In genomic region chr14:94378527-94379290, GRCh38 we compare ENCODE assay signal across 22 cellular contexts. TPM values are rescaled to one million over a fixed set of nuclear protein-coding genes. Genes with fewer than 3 reads are reported as not detected.
DNase-seq lines count a peak whose midpoint lies in the region; ATAC-seq and TF ChIP-seq lines count a peak whose summit lies in the region.
"Had no signal": no experiment of that assay in that cellular context is flagged by ENCODE, and none has a peak within 500 bp of the region (broad histone marks: within the 10 kb centered on the region; RNA-seq: fewer than 3 reads in every experiment).

No MANE protein-coding gene starts in this region.

- intact Hi-C loops in lower lobe of right lung (cut with DNase I) = no loop called here

- TF ChIP-seq CTCF in coronary artery (IDR thresholded peaks at IDR 0.05) (no peak), lower lobe of right lung (IDR thresholded peaks at IDR 0.05) (no peak)

- peaks cover 26% of the 10 kb centered on the region for H3K4me1 Mint-ChIP-seq in stimulated activated naive CD8-positive, alpha-beta T cell treated with anti-CD3 and anti-CD28 coated beads, Interleukin-15, amount 100 ng/mL, for 72 hours
- H3K4me1 Mint-ChIP-seq: IgD-negative memory B cell had no signal

- H3K27me3 Mint-ChIP-seq in stimulated activated naive CD8-positive, alpha-beta T cell treated with anti-CD3 and anti-CD28 coated beads, Interleukin-15, amount 100 ng/mL, for 72 hours = peaks cover 36% of the 10 kb centered on the region

- H3K27ac ChIP-seq in coronary artery (no peak overlapping the region), lower lobe of right lung (no peak overlapping the region)
- H3K27ac ChIP-seq: KMS-11 had no signal

- ATAC-seq in stimulated activated naive CD8-positive, alpha-beta T cell treated with anti-CD3 and anti-CD28 coated beads, Interleukin-15, amount 100 ng/mL, for 72 hours = no peak
- no peak for ATAC-seq in stimulated activated naive CD8-positive, alpha-beta T cell treated with anti-CD3 and anti-CD28 coated beads, Interleukin-15, Interleukin-2, amounts not matched to agents 100 U/mL and 50 U/mL, for 24 hours
- ATAC-seq in lower lobe of right lung = no peak
- ATAC-seq: CD8-positive, alpha-beta T cell; HCT116; Panc1 had no signal

- no peaks in the 10 kb centered on the region for H3K9me3 ChIP-seq in lower lobe of right lung
- H3K9me3 ChIP-seq: Caco-2 had no signal

- no peaks in the 10 kb centered on the region for H3K27me3 ChIP-seq in lower lobe of right lung (ENCODE audit: low read depth)

- peak overlapping the region; percentile 36 to 91 for H3K27ac Mint-ChIP-seq in stimulated activated naive CD8-positive, alpha-beta T cell treated with anti-CD3 and anti-CD28 coated beads, Interleukin-15, amount 100 ng/mL, for 72 hours
- H3K27ac Mint-ChIP-seq: CD8-positive, alpha-beta T cell; IgD-negative memory B cell had no signal

- H3K4me3 Mint-ChIP-seq in stimulated activated naive CD8-positive, alpha-beta T cell treated with anti-CD3 and anti-CD28 coated beads, Interleukin-15, amount 100 ng/mL, for 72 hours = no peak overlapping the region
- H3K4me3 Mint-ChIP-seq: CD8-positive, alpha-beta T cell; IgD-negative memory B cell had no signal

- DNase-seq in stimulated activated naive CD8-positive, alpha-beta T cell treated with anti-CD3 and anti-CD28 coated beads, Interleukin-15, amount 100 ng/mL, for 72 hours = no peak
- DNase-seq in stimulated activated naive CD8-positive, alpha-beta T cell treated with anti-CD3 and anti-CD28 coated beads, Interleukin-15, Interleukin-2, amounts not matched to agents 100 U/mL and 50 U/mL, for 24 hours = no peak
- DNase-seq in coronary artery (ENCODE audit: low spot score) = peak; percentile 47
- DNase-seq in lower lobe of right lung = peak; percentile 31
- DNase-seq in stimulated activated CD8-positive, alpha-beta memory T cell treated with anti-CD3 and anti-CD28 coated beads, Interleukin-4, amount 100 ng/mL, for 48 hours = peak; percentile 20
- no peak for DNase-seq in RPMI8226
- DNase-seq in SHP77 (lab: John Stamatoyannopoulos, UW) = no peak
- DNase-seq in amygdala (lab: John Stamatoyannopoulos, UW) = no peak
- DNase-seq: C1 segment of cervical spinal cord; Caco-2; CD8-positive, alpha-beta T cell; MM.1S; NCI-H2029; NCI-H446; NCI-H524 treated with DMSO at 0.1 percent for 48 hours; NCI-H82 had no signal

- no peaks in the 10 kb centered on the region for H3K9me3 Mint-ChIP-seq in stimulated activated naive CD8-positive, alpha-beta T cell treated with anti-CD3 and anti-CD28 coated beads, Interleukin-15, amount 100 ng/mL, for 72 hours
- H3K9me3 Mint-ChIP-seq: CD8-positive, alpha-beta T cell had no signal

- peaks cover 56% of the 10 kb centered on the region for H3K36me3 ChIP-seq in lower lobe of right lung

- H3K4me1 ChIP-seq in lower lobe of right lung = peaks cover 9% of the 10 kb centered on the region
- H3K4me1 ChIP-seq: Caco-2 had no signal

- no peak overlapping the region for H3K4me3 ChIP-seq in coronary artery
- no peak overlapping the region for H3K4me3 ChIP-seq in lower lobe of right lung

RNA-seq across cellular contexts. Expression of gene SERPINA1, which starts 9.7 kb away (rescaled TPM):
- total RNA-seq in lower lobe of right lung = 994 TPM
- total RNA-seq: A673, H1 had no signal

RNA-seq across cellular contexts. Expression of gene SERPINA2, which starts 12.2 kb away (rescaled TPM):
- not detected for total RNA-seq in lower lobe of right lung
- total RNA-seq: A673; Caco-2; CD8-positive, alpha-beta T cell; H1 had no signal

RNA-seq across cellular contexts. Expression of gene SERPINA6, which starts 55.6 kb away (rescaled TPM):
- 1.1 TPM for total RNA-seq in lower lobe of right lung
- total RNA-seq: A673; CD8-positive, alpha-beta T cell; H1 had no signal

Comparison
In these comparisons a context has a peak if more than half of its experiments do, and no peak if none do; other contexts are left out.
1. DNase-seq: peak in coronary artery (single experiment), lower lobe of right lung (single experiment) and stimulated activated CD8-positive, alpha-beta memory T cell treated with anti-CD3 and anti-CD28 coated beads, Interleukin-4, amount 100 ng/mL, for 48 hours (single experiment); none in stimulated activated naive CD8-positive, alpha-beta T cell treated with anti-CD3 and anti-CD28 coated beads, Interleukin-15, amount 100 ng/mL, for 72 hours (0 of 2), stimulated activated naive CD8-positive, alpha-beta T cell treated with anti-CD3 and anti-CD28 coated beads, Interleukin-15, Interleukin-2, amounts not matched to agents 100 U/mL and 50 U/mL, for 24 hours (single experiment), RPMI8226 (single experiment), SHP77 (0 of 2) and amygdala (0 of 56).